Comparison of ENCODE assay signal across 23 cellular contexts in the genomic region with DNA sequence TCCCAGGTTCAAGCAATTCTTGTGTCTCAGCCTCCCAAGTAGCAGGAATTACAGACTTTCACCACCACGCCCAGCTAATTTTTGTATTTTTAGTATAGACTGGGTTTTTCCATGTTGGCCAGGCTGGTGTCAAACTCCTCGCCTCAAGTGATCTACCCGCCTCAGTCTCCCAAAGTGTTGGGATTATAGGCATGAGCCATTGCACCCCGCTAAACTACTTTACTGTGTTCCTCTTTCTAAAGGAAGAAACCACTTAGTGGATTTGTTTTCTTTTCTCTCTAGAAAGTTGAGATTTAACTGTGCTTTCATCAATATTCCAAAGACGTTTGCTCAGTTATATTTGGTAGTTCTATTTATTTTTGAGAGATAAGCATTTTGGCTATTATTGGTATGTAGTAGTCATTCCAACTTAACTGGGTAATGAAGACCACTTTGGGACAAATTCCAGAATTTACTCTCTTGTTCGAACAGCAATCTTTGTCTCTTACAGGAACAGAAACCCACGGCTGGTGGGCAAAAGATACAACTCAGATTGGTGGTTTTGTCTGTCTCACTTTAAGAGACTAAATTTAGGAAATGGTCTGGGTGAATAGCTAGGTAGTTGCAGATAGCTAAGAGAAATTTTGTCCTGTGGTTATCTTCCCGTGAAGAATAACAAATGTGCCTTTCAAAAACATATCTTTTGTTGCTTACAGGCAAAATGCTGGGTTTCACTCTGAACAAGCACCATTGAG.
A peak's percentile ranks its signal among the peaks of the same experiment; 100 is the strongest.
DNase-seq lines count a peak whose midpoint lies in the region; ATAC-seq, FAIRE-seq and TF ChIP-seq lines count a peak whose summit lies in the region.
"Had no signal": no experiment of that assay in that cellular context is flagged by ENCODE, and none has a peak within 500 bp of the region (broad histone marks: within the 10 kb centered on the region; RNA-seq: fewer than 3 reads in every experiment).

No MANE protein-coding gene starts in this region.

- H4K20me1 ChIP-seq in OCI-LY3 (ENCODE audit: insufficient read depth, low read length), result no peaks in the 10 kb centered on the region

- H3K9me3 ChIP-seq in OCI-LY3 (ENCODE audit: insufficient read depth, low read length), result peaks cover 8% of the 10 kb centered on the region
- H3K9me3 ChIP-seq: mucosa of descending colon had no signal

- no peak overlapping the region for H3K9ac ChIP-seq in OCI-LY3 (ENCODE audit: low read length)

- H3K27me3 ChIP-seq in OCI-LY3 (ENCODE audit: low read depth, low read length), result peaks cover 14% of the 10 kb centered on the region
- H3K27me3 ChIP-seq: right atrium auricular region, transverse colon had no signal

- TF ChIP-seq CTCF in OCI-LY3 (IDR thresholded peaks at IDR 0.05; ENCODE audit: low read depth, low read length) (no peak), coronary artery (IDR thresholded peaks at IDR 0.05) (no peak)

- H3K36me3 Mint-ChIP-seq in stimulated activated memory B cell treated with anti-CD40 and anti-IgM and Interleukin-4, amounts not matched to agents 10 μg/mL and 1 μg/mL and 100 μg/mL, for 72 hours, result peaks cover 5% of the 10 kb centered on the region
- peaks cover 2% of the 10 kb centered on the region for H3K36me3 Mint-ChIP-seq in activated CD8-positive, alpha-beta T cell treated with anti-CD3 and anti-CD28 coated beads, Interleukin-2, amount 10 ng/mL, durations not matched to agents 7 days and 5 days (ENCODE audit: low read depth)

- H3K9me3 Mint-ChIP-seq in stimulated activated memory B cell treated with anti-CD40 and anti-IgM and Interleukin-4, amounts not matched to agents 10 μg/mL and 1 μg/mL and 100 μg/mL, for 72 hours, result peaks cover 4% of the 10 kb centered on the region
- peaks cover 10% of the 10 kb centered on the region for H3K9me3 Mint-ChIP-seq in activated CD8-positive, alpha-beta T cell treated with anti-CD3 and anti-CD28 coated beads, Interleukin-2, amount 10 ng/mL, durations not matched to agents 7 days and 5 days (ENCODE audit: insufficient read depth)

- no peak overlapping the region for H3K4me3 Mint-ChIP-seq in stimulated activated memory B cell treated with anti-CD40 and anti-IgM and Interleukin-4, amounts not matched to agents 10 μg/mL and 1 μg/mL and 100 μg/mL, for 72 hours
- no peak overlapping the region for H3K4me3 Mint-ChIP-seq in activated CD8-positive, alpha-beta T cell treated with anti-CD3 and anti-CD28 coated beads, Interleukin-2, amount 10 ng/mL, durations not matched to agents 7 days and 5 days
- H3K4me3 Mint-ChIP-seq: activated naive CD8-positive, alpha-beta T cell; dendritic cell treated with granulocyte-macrophage colony-stimulating factor and Interleukin-4, amounts not matched to agents 40 ng/mL and 50 ng/mL, for 4 days had no signal

- DNase-seq in GM12891 (ENCODE audit: insufficient read length, low spot score) (no peak), coronary artery (ENCODE audit: low spot score) (no peak), anterior cingulate cortex (lab: John Stamatoyannopoulos, UW) (no peak), NCI-H82 (lab: John Stamatoyannopoulos, UW) (no peak)
- no peak for DNase-seq in activated CD8-positive, alpha-beta T cell treated with anti-CD3 and anti-CD28 coated beads, Interleukin-2, amount 10 ng/mL, durations not matched to agents 7 days and 5 days
- DNase-seq: activated CD4-positive, CD25-positive, alpha-beta regulatory T cell; activated T-cell treated with anti-CD3 and anti-CD28 coated beads, Interleukin-2, amount 50 U/mL, for 48 hours; foreskin fibroblast; left cardiac atrium; mucosa of descending colon; NCI-H1694 treated with DMSO at 0.1 percent for 48 hours; NCI-H446; nucleus accumbens; stimulated activated CD4-positive, alpha-beta T cell treated with anti-CD3 and anti-CD28 coated beads, Interleukin-15, amount 100 ng/mL, for 24 hours; stimulated activated naive CD4-positive, alpha-beta T cell treated with Interleukin-2 at 50 U/mL for 16 hours; transverse colon had no signal

- peak overlapping the region; percentile 5; the same call in 1 of the 2 replicates for H2AFZ ChIP-seq in OCI-LY3 (ENCODE audit: low read depth, low read length)

- H3K4me2 ChIP-seq in OCI-LY3 (ENCODE audit: low read length), result peak overlapping the region; percentile 63

- no peak for TF ChIP-seq POLR2A in GM12891 (IDR thresholded peaks at IDR 0.05; ENCODE audit: low read depth, low read length)

- peak overlapping the region; percentile 53 for H3K27ac Mint-ChIP-seq in stimulated activated memory B cell treated with anti-CD40 and anti-IgM and Interleukin-4, amounts not matched to agents 10 μg/mL and 1 μg/mL and 100 μg/mL, for 72 hours
- no peak overlapping the region for H3K27ac Mint-ChIP-seq in activated CD8-positive, alpha-beta T cell treated with anti-CD3 and anti-CD28 coated beads, Interleukin-2, amount 10 ng/mL, durations not matched to agents 7 days and 5 days
- H3K27ac Mint-ChIP-seq: activated naive CD8-positive, alpha-beta T cell; dendritic cell treated with granulocyte-macrophage colony-stimulating factor and Interleukin-4, amounts not matched to agents 40 ng/mL and 50 ng/mL, for 4 days had no signal

- peak; percentile 50 for ATAC-seq in stimulated activated memory B cell treated with anti-CD40 and anti-IgM and Interleukin-4, amounts not matched to agents 10 μg/mL and 1 μg/mL and 100 μg/mL, for 72 hours
- ATAC-seq in HG03342 (IDR thresholded peaks at IDR 0.05; ENCODE audit: unreplicated experiment), result no peak
- no peak for ATAC-seq in activated CD8-positive, alpha-beta T cell treated with anti-CD3 and anti-CD28 coated beads, Interleukin-2, amount 10 ng/mL, durations not matched to agents 7 days and 5 days
- ATAC-seq: left cardiac atrium, mucosa of descending colon had no signal

- CTCF ChIA-PET in activated CD8-positive, alpha-beta T cell treated with anti-CD3 and anti-CD28 coated beads, Interleukin-2, amount 10 ng/mL, durations not matched to agents 7 days and 5 days (lab: Charles Lee), result no interaction called here

- H3K27me3 Mint-ChIP-seq in stimulated activated memory B cell treated with anti-CD40 and anti-IgM and Interleukin-4, amounts not matched to agents 10 μg/mL and 1 μg/mL and 100 μg/mL, for 72 hours, result no peaks in the 10 kb centered on the region
- H3K27me3 Mint-ChIP-seq in activated CD8-positive, alpha-beta T cell treated with anti-CD3 and anti-CD28 coated beads, Interleukin-2, amount 10 ng/mL, durations not matched to agents 7 days and 5 days (ENCODE audit: low read depth), result no peaks in the 10 kb centered on the region
- H3K27me3 Mint-ChIP-seq: activated naive CD8-positive, alpha-beta T cell had no signal

- H3K4me3 ChIP-seq in OCI-LY3 (ENCODE audit: low read length), result peak overlapping the region; percentile 26
- H3K4me3 ChIP-seq in coronary artery, result peak overlapping the region; percentile 12
- H3K4me3 ChIP-seq: mucosa of descending colon, right atrium auricular region, transverse colon had no signal

- peaks cover 21% of the 10 kb centered on the region for H3K4me1 ChIP-seq in OCI-LY3 (ENCODE audit: low read length)
- H3K4me1 ChIP-seq: transverse colon had no signal

- POLR2A ChIA-PET in activated CD8-positive, alpha-beta T cell treated with anti-CD3 and anti-CD28 coated beads, Interleukin-2, amount 10 ng/mL, durations not matched to agents 7 days and 5 days (lab: Charles Lee), result no interaction called here

- H3K79me2 ChIP-seq in OCI-LY3 (ENCODE audit: low read length), result no peaks in the 10 kb centered on the region

- peak; percentile 81 for FAIRE-seq in GM12891 (lab: Jason Lieb, UNC)
- FAIRE-seq: HTR-8/SVneo had no signal

- peaks cover 16% of the 10 kb centered on the region for H3K4me1 Mint-ChIP-seq in stimulated activated memory B cell treated with anti-CD40 and anti-IgM and Interleukin-4, amounts not matched to agents 10 μg/mL and 1 μg/mL and 100 μg/mL, for 72 hours
- H3K4me1 Mint-ChIP-seq in activated CD8-positive, alpha-beta T cell treated with anti-CD3 and anti-CD28 coated beads, Interleukin-2, amount 10 ng/mL, durations not matched to agents 7 days and 5 days (ENCODE audit: low read depth), result peaks cover 10% of the 10 kb centered on the region

- H3K36me3 ChIP-seq in OCI-LY3 (replicated peaks; ENCODE audit: low read depth, low read length), result peaks cover 8% of the 10 kb centered on the region
- H3K36me3 ChIP-seq: right atrium auricular region, transverse colon had no signal

- no peak overlapping the region for H3K27ac ChIP-seq in OCI-LY3 (ENCODE audit: low read length)
- H3K27ac ChIP-seq in coronary artery, result no peak overlapping the region
- H3K27ac ChIP-seq: right atrium auricular region, transverse colon had no signal

TF ChIP-seq in GM12891, 5 proteins besides CTCF, POLR2A, EP300 and RAD21:
- TF ChIP-seq POU2F2 (IDR thresholded peaks at IDR 0.05; ENCODE audit: low read depth, low read length) (no peak), SPI1 (IDR thresholded peaks at IDR 0.05; ENCODE audit: low read depth, low read length) (peak; percentile 57)
